27 cellular contexts compared by ENCODE assay signal in genomic region chr20:63562461-63563185, GRCh38. TPM values are rescaled to one million over a fixed set of nuclear protein-coding genes. Genes with fewer than 3 reads are reported as not detected.
"Had no signal": no experiment of that assay in that cellular context is flagged by ENCODE, and none has a peak within 500 bp of the region (broad histone marks: within the 10 kb centered on the region; RNA-seq: fewer than 3 reads in every experiment).

No MANE protein-coding gene starts in this region.

- DNase-seq: activated CD4-positive, alpha-beta T cell treated with anti-CD3 and anti-CD28 coated beads for 48 hours; activated CD4-positive, alpha-beta T cell treated with anti-CD3 and anti-CD28 coated beads, Interleukin-2, amount 50 U/mL, for 4 hours; activated CD4-positive, CD25-positive, alpha-beta regulatory T cell treated with anti-CD3 and anti-CD28 coated beads, Interleukin-2, amount 50 U/mL, for 72 hours; activated CD8-positive, alpha-beta memory T cell treated with anti-CD3 and anti-CD28 coated beads, Interleukin-2, amount 50 U/mL, for 48 hours; activated CD8-positive, alpha-beta T cell treated with anti-CD3 and anti-CD28 coated beads, Interleukin-2, amount 10 ng/mL, durations not matched to agents 7 days and 5 days; activated naive CD4-positive, alpha-beta T cell treated with anti-CD3 and anti-CD28 coated beads, Interleukin-2, amount 50 U/mL, for 16 hours; activated naive CD8-positive, alpha-beta T cell treated with anti-CD3 and anti-CD28 coated beads, Interleukin-2, amount 10 ng/mL, durations not matched to agents 7 days and 5 days; activated T-cell treated with anti-CD3 and anti-CD28 coated beads, Interleukin-2, amount 50 U/mL, for 1 hour; adrenal gland; anterior cingulate cortex; cerebellar nuclear complex; Kasumi-1; NCI-H1105 treated with DMSO at 0.1 percent for 48 hours; NCI-H1694; NCI-H2081 treated with DMSO at 0.1 percent for 48 hours; NCI-H2171 treated with DMSO at 0.1 percent for 48 hours; NCI-H226; NCI-H526; NCI-H82; SW 1271 had no signal

- ATAC-seq: activated CD8-positive, alpha-beta T cell treated with anti-CD3 and anti-CD28 coated beads, Interleukin-2, amount 10 ng/mL, durations not matched to agents 7 days and 5 days; Right ventricle myocardium inferior; SK-N-SH treated with all-trans-retinoic acid at 6 μM for 48 hours had no signal

- H3K9me3 ChIP-seq: adrenal gland, SJSA1 had no signal

- H3K4me1 ChIP-seq: adrenal gland, SJSA1 had no signal

- H3K9me3 Mint-ChIP-seq: activated naive CD8-positive, alpha-beta T cell treated with anti-CD3 and anti-CD28 coated beads, Interleukin-2, amount 10 ng/mL, durations not matched to agents 7 days and 5 days; T-helper 1 cell treated with Interleukin-12 subunit alpha and Interleukin-12 subunit beta and Interleukin-4 antibody, amounts not matched to agents 30 μg/mL and 1 μg/mL, for 36 hours had no signal

- H3K27ac ChIP-seq: adrenal gland, SJSA1 had no signal

- H3K27me3 ChIP-seq: adrenal gland, SJSA1 had no signal

- H3K4me3 ChIP-seq: adrenal gland, SJSA1 had no signal

- H3K4me3 Mint-ChIP-seq: activated CD8-positive, alpha-beta T cell treated with anti-CD3 and anti-CD28 coated beads, Interleukin-2, amount 10 ng/mL, durations not matched to agents 7 days and 5 days; activated naive CD8-positive, alpha-beta T cell treated with anti-CD3 and anti-CD28 coated beads, Interleukin-2, amount 10 ng/mL, durations not matched to agents 7 days and 5 days; T-helper 1 cell treated with Interleukin-12 subunit alpha and Interleukin-12 subunit beta and Interleukin-4 antibody, amounts not matched to agents 30 μg/mL and 1 μg/mL, for 36 hours had no signal

- H3K27ac Mint-ChIP-seq: activated CD8-positive, alpha-beta T cell treated with anti-CD3 and anti-CD28 coated beads, Interleukin-2, amount 10 ng/mL, durations not matched to agents 7 days and 5 days; activated naive CD8-positive, alpha-beta T cell treated with anti-CD3 and anti-CD28 coated beads, Interleukin-2, amount 10 ng/mL, durations not matched to agents 7 days and 5 days; T-helper 1 cell treated with Interleukin-12 subunit alpha and Interleukin-12 subunit beta and Interleukin-4 antibody, amounts not matched to agents 30 μg/mL and 1 μg/mL, for 36 hours had no signal

- H3K27me3 Mint-ChIP-seq: activated naive CD8-positive, alpha-beta T cell treated with anti-CD3 and anti-CD28 coated beads, Interleukin-2, amount 10 ng/mL, durations not matched to agents 7 days and 5 days had no signal

RNA-seq across cellular contexts. Expression of gene FNDC11, which starts 8.7 kb away (rescaled TPM):
- total RNA-seq: cardiac septum had no signal

RNA-seq across cellular contexts. Expression of gene SRMS, which starts 15.1 kb away (rescaled TPM):
- total RNA-seq: activated CD8-positive, alpha-beta T cell treated with anti-CD3 and anti-CD28 coated beads, Interleukin-2, amount 10 ng/mL, durations not matched to agents 7 days and 5 days; activated naive CD8-positive, alpha-beta T cell treated with anti-CD3 and anti-CD28 coated beads, Interleukin-2, amount 10 ng/mL, durations not matched to agents 7 days and 5 days; adrenal gland; cardiac septum; NCI-H460; Right ventricle myocardium inferior; RPMI7951; SJSA1 had no signal
- polyA plus RNA-seq: adrenal gland had no signal

RNA-seq across cellular contexts. Expression of gene PTK6, which starts 25.4 kb away (rescaled TPM):
- total RNA-seq: cardiac septum, SJSA1 had no signal
